6 cellular contexts compared by ENCODE assay signal in the genomic region with DNA sequence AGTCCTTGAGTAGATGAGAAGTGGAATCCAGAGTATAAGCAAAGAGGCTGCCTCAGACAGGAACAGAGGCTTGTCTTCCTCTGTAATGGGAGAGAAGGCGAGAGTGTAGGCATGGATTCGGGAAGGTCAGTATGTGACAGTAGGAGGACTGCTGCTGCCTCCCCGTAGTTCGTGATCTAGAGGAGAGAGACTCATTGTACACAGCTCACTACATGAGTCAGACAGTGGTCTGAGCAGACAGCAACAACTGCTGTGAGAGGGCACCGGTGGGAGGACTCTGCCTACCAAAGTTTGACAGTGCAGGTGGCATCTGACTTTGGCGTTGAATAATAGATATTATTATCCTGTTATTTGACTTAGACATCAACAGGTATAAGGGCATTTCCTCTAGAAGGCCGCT.
"Had no signal": no experiment of that assay in that cellular context is flagged by ENCODE, and none has a peak within 500 bp of the region (broad histone marks: within the 10 kb centered on the region; RNA-seq: fewer than 3 reads in every experiment).

No MANE protein-coding gene starts in this region.

- ATAC-seq: HepG2, K562 had no signal

- DNase-seq: IMR-90, KBM-7, KG1 had no signal

- H3K4me3 ChIP-seq: K562 had no signal

- H3K27ac ChIP-seq: HL-60 had no signal
